ENCODE assay signal across 15 cellular contexts in genomic region chr15:78740904-78741274, GRCh38.
DNase-seq lines count a peak whose midpoint lies in the region; ATAC-seq and TF ChIP-seq lines count a peak whose summit lies in the region.
"Had no signal": no experiment of that assay in that cellular context is flagged by ENCODE, and none has a peak within 500 bp of the region (broad histone marks: within the 10 kb centered on the region; RNA-seq: fewer than 3 reads in every experiment).

No MANE protein-coding gene starts in this region.

- no peak for TF ChIP-seq POLR2A in stomach (IDR thresholded peaks at IDR 0.05)

- DNase-seq in MM.1S (no peak), dedifferentiated amniotic fluid mesenchymal stem cell (ENCODE audit: extremely low spot score) (peak; percentile 6), stomach (peak; percentile 7)
- DNase-seq in stimulated activated CD4-positive, alpha-beta T cell treated with anti-CD3 and anti-CD28 coated beads, Interleukin-1b, Interleukin-23, amount 100 ng/mL, for 48 hours, result no peak
- DNase-seq: NCI-H1417 treated with DMSO at 0.1 percent for 48 hours, NCI-H187, NCI-H446 treated with DMSO at 0.1 percent for 48 hours had no signal

- H3K27me3 ChIP-seq in MM.1S (replicated peaks; ENCODE audit: insufficient read depth, low read length), result no peaks in the 10 kb centered on the region
- H3K27me3 ChIP-seq in stomach, result peaks cover 0 to 5% (median 0%) of the 10 kb centered on the region in 3 donors

- H3K4me3 ChIP-seq in MM.1S (ENCODE audit: low read length), result no peak overlapping the region
- no peak overlapping the region for H3K4me3 ChIP-seq in stomach
- H3K4me3 ChIP-seq: GM12878, GM23338, PC-9 had no signal

- no peak for ATAC-seq in GM18861 (IDR thresholded peaks at IDR 0.05; ENCODE audit: unreplicated experiment)
- ATAC-seq in HG02973 (IDR thresholded peaks at IDR 0.05; ENCODE audit: unreplicated experiment), result no peak

- no peak overlapping the region for H2AFZ ChIP-seq in MM.1S (ENCODE audit: low read length)
- H2AFZ ChIP-seq: PC-9 had no signal

- H3F3A ChIP-seq in MM.1S (ENCODE audit: insufficient read depth, low read length), result no peaks in the 10 kb centered on the region

- H3K4me2 ChIP-seq in MM.1S (ENCODE audit: low read depth, low read length), result peak overlapping the region; percentile 33; the same call in 1 of the 2 replicates
- H3K4me2 ChIP-seq: GM23338, PC-9 had no signal

- H3K9me3 ChIP-seq in MM.1S (replicated peaks; ENCODE audit: insufficient read depth, low read length), result no peaks in the 10 kb centered on the region
- H3K9me3 ChIP-seq in stomach, result no peaks in the 10 kb centered on the region
- H3K9me3 ChIP-seq: Caco-2 had no signal

- H3K9ac ChIP-seq in MM.1S (ENCODE audit: low read length), result no peak overlapping the region

- WGBS in stomach, 5 donors, result 72 to 80% (median 77%) methylated on average over 5 to 7 of the region's 7 CpGs

- H3K36me3 ChIP-seq in MM.1S (replicated peaks; ENCODE audit: insufficient read depth, low read length) (no peaks in the 10 kb centered on the region), stomach (no peaks in the 10 kb centered on the region)

- peak; percentile 10; the same call in 1 of the 2 replicates for TF ChIP-seq CTCF in C4-2B (conservative IDR thresholded peaks at IDR 0.05)
- no peak for TF ChIP-seq CTCF in MM.1S (IDR thresholded peaks at IDR 0.05; ENCODE audit: low read length)
- no peak for TF ChIP-seq CTCF in stomach (IDR thresholded peaks at IDR 0.05)

- no peaks in the 10 kb centered on the region for H3K9me2 ChIP-seq in MM.1S (replicated peaks; ENCODE audit: insufficient read depth, low read length)

- H3K27ac ChIP-seq in C4-2B (no peak overlapping the region), MM.1S (ENCODE audit: low read length) (no peak overlapping the region; the same call in 1 of the 2 replicates), stomach (no peak overlapping the region)
- H3K27ac ChIP-seq: PC-9, RWPE1 had no signal

- TF ChIP-seq EP300 in stomach (IDR thresholded peaks at IDR 0.05), result no peak

- H3K79me2 ChIP-seq in MM.1S (ENCODE audit: low read length), result no peaks in the 10 kb centered on the region

- intact Hi-C loops in stomach (cut with DNase I; ENCODE audit: low total_unique reads), result loop anchor here (10.0 kb wide), 1 partner anchor 796 kb away; no protein-coding TSS in a partner anchor

- H3K4me1 ChIP-seq in MM.1S (ENCODE audit: low read length) (peaks cover 17% of the 10 kb centered on the region), stomach (peaks cover 0 to 11% (median 0%) of the 10 kb centered on the region in 4 donors)
- H3K4me1 ChIP-seq: Caco-2 had no signal

- H4K20me1 ChIP-seq in MM.1S (ENCODE audit: insufficient read depth, low read length), result no peaks in the 10 kb centered on the region

Comparison
In these comparisons a context has a peak if more than half of its experiments do, and no peak if none do; other contexts are left out.
1. DNase-seq: peak in dedifferentiated amniotic fluid mesenchymal stem cell (single experiment) and stomach (single experiment); none in MM.1S (single experiment) and stimulated activated CD4-positive, alpha-beta T cell treated with anti-CD3 and anti-CD28 coated beads, Interleukin-1b, Interleukin-23, amount 100 ng/mL, for 48 hours (single experiment).